In the genomic region with DNA sequence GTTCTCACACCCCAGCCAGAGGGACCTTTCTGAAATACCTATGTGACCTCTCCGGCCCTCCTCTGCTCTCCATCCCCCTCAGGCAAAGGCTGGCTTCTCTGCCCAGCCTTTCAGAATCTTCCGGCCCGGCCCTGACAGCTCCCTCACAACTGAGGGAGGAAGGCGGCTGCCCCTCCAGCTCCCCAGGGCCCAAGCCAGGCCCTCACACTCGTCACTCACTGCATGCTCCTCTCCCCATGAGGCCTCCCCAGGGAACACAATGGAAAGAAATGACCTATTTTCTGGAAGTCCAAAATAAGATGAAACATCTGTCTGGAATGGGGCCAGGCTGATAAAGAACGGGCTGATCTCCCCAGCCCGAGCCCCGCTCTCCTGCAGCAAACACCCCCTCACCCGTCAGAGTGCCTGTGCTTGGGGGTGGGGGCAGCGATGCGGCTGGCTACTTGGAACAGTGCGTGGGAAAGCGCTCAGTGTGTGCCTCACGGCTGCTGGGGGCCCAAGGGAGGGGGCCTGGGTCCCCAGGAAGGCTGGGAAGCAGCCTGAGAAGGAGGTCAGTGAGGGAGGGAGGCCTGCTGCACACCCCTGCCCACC, we compare ENCODE assay signal across 9 cellular contexts. TPM values are rescaled to one million over a fixed set of nuclear protein-coding genes. Genes with fewer than 3 reads are reported as not detected.
DNase-seq lines count a peak whose midpoint lies in the region; ATAC-seq and TF ChIP-seq lines count a peak whose summit lies in the region.
"Had no signal": no experiment of that assay in that cellular context is flagged by ENCODE, and none has a peak within 500 bp of the region (broad histone marks: within the 10 kb centered on the region; RNA-seq: fewer than 3 reads in every experiment).

No MANE protein-coding gene starts in this region.

- H3K27me3 Mint-ChIP-seq in MCF 10A (ENCODE audit: insufficient read depth, unreplicated experiment) (no peaks in the 10 kb centered on the region), neural crest cell (ENCODE audit: low read depth) (no peaks in the 10 kb centered on the region)
- no peaks in the 10 kb centered on the region for H3K27me3 Mint-ChIP-seq in naive thymus-derived CD4-positive, alpha-beta T cell

- CTCF ChIA-PET in MCF 10A (lab: Yijun Ruan, JAX) = interaction anchor here (1.1 to 4.0 kb wide), 3 partner anchors 14 to 204 kb away, joined by 4 to 26 read pairs (median 7); no protein-coding TSS in a partner anchor
- CTCF ChIA-PET in mammary epithelial cell (lab: Charles Lee; ENCODE audit: low non-redundant PET) = no interaction called here
- CTCF ChIA-PET in naive thymus-derived CD4-positive, alpha-beta T cell (lab: Charles Lee) = no interaction called here

- no peaks in the 10 kb centered on the region for H3K9me3 ChIP-seq in mammary epithelial cell (replicated peaks; ENCODE audit: insufficient read depth, low read length)
- H3K9me3 ChIP-seq in vagina = no peaks in the 10 kb centered on the region
- H3K9me3 ChIP-seq in MM.1S (replicated peaks; ENCODE audit: insufficient read depth, low read length) = no peaks in the 10 kb centered on the region
- H3K9me3 ChIP-seq in naive thymus-derived CD4-positive, alpha-beta T cell (ENCODE audit: control insufficient read depth in 2 of 3, low read length in 3 of 3) = no peaks in the 10 kb centered on the region

- no peak for TF ChIP-seq POLR2A in vagina (IDR thresholded peaks at IDR 0.05)

- 91% methylated on average over 13 of the region's 14 CpGs for WGBS in mammary epithelial cell (ENCODE audit: low coverage, missing lambda C conversion rate)

- H4K20me1 ChIP-seq in mammary epithelial cell (ENCODE audit: insufficient read depth, low read length) = no peaks in the 10 kb centered on the region
- no peaks in the 10 kb centered on the region for H4K20me1 ChIP-seq in MM.1S (ENCODE audit: insufficient read depth, low read length)

- H3K4me3 Mint-ChIP-seq in MCF 10A (ENCODE audit: unreplicated experiment) (no peak overlapping the region), neural crest cell (no peak overlapping the region)
- no peak overlapping the region for H3K4me3 Mint-ChIP-seq in naive thymus-derived CD4-positive, alpha-beta T cell

- BruUV-seq in MCF 10A (replicated peaks; lab: Mats Ljungman, UMichigan) (no TSS peak), mammary epithelial cell (replicated peaks; lab: Mats Ljungman, UMichigan) (no TSS peak)

- H3K27me3 ChIP-seq in mammary epithelial cell (ENCODE audit: insufficient read depth, low read length) (no peaks in the 10 kb centered on the region), vagina (no peaks in the 10 kb centered on the region), MM.1S (replicated peaks; ENCODE audit: insufficient read depth, low read length) (no peaks in the 10 kb centered on the region)
- no peaks in the 10 kb centered on the region for H3K27me3 ChIP-seq in naive thymus-derived CD4-positive, alpha-beta T cell (ENCODE audit: control insufficient read depth in 2 of 2, insufficient read depth in 2 of 2, low read length in 2 of 2)

- H3K4me2 ChIP-seq in mammary epithelial cell (ENCODE audit: insufficient read depth, low read depth, low read length) = no peak overlapping the region
- no peak overlapping the region for H3K4me2 ChIP-seq in MM.1S (ENCODE audit: low read depth, low read length)

- no peak for DNase-seq in MCF 10A (ENCODE audit: unreplicated experiment)
- no peak for DNase-seq in mammary epithelial cell
- DNase-seq in fibroblast of pulmonary artery (ENCODE audit: low read depth) = peak; percentile 96
- no peak for DNase-seq in neural crest cell (ENCODE audit: low read depth, low spot score)
- DNase-seq in vagina (ENCODE audit: extremely low spot score in 2 of 2) = no peak
- DNase-seq in NCI-H146 (lab: John Stamatoyannopoulos, UW) = no peak
- DNase-seq in MM.1S = no peak
- no peak for DNase-seq in naive thymus-derived CD4-positive, alpha-beta T cell
- DNase-seq: activated gamma-delta T cell had no signal

- no peak overlapping the region for H3K9ac ChIP-seq in mammary epithelial cell (ENCODE audit: insufficient read depth, low read length)
- no peak overlapping the region for H3K9ac ChIP-seq in MM.1S (ENCODE audit: low read length)

- H3K36me3 ChIP-seq in mammary epithelial cell (ENCODE audit: insufficient read depth, low read length) = no peaks in the 10 kb centered on the region
- no peaks in the 10 kb centered on the region for H3K36me3 ChIP-seq in vagina
- H3K36me3 ChIP-seq in MM.1S (replicated peaks; ENCODE audit: insufficient read depth, low read length) = no peaks in the 10 kb centered on the region
- H3K36me3 ChIP-seq in naive thymus-derived CD4-positive, alpha-beta T cell (ENCODE audit: control insufficient read depth in 2 of 3, insufficient read depth in 3 of 3, low read length in 3 of 3) = no peaks in the 10 kb centered on the region

- in situ Hi-C loops in mammary epithelial cell (cut with MboI; ENCODE audit: low sequenced_read_pairs in 2 of 2) = no loop called here

- H2AFZ ChIP-seq in mammary epithelial cell (ENCODE audit: low read depth, low read length) (no peak overlapping the region), MM.1S (ENCODE audit: low read length) (no peak overlapping the region)

- H3K27ac Mint-ChIP-seq in MCF 10A (ENCODE audit: low read depth, unreplicated experiment) (peak overlapping the region; percentile 89), neural crest cell (ENCODE audit: unreplicated experiment) (peak overlapping the region; percentile 67)
- H3K27ac Mint-ChIP-seq in naive thymus-derived CD4-positive, alpha-beta T cell = no peak overlapping the region

- intact Hi-C loops in MCF 10A (cut with micrococcal nuclease) = no loop called here
- intact Hi-C loops in mammary epithelial cell (cut with micrococcal nuclease) = no loop called here
- intact Hi-C loops in vagina (cut with DNase I) = no loop called here
- intact Hi-C loops in naive thymus-derived CD4-positive, alpha-beta T cell (cut with micrococcal nuclease) = no loop called here

- H3K79me2 ChIP-seq in mammary epithelial cell (ENCODE audit: insufficient read depth, low read length) = no peaks in the 10 kb centered on the region
- no peaks in the 10 kb centered on the region for H3K79me2 ChIP-seq in MM.1S (ENCODE audit: low read length)

- H3K36me3 Mint-ChIP-seq in MCF 10A (ENCODE audit: insufficient read depth, unreplicated experiment) = no peaks in the 10 kb centered on the region
- no peaks in the 10 kb centered on the region for H3K36me3 Mint-ChIP-seq in neural crest cell (ENCODE audit: low read depth)
- H3K36me3 Mint-ChIP-seq in naive thymus-derived CD4-positive, alpha-beta T cell = peaks cover 0 to 5% (median 0%) of the 10 kb centered on the region in 5 donors

- no peak for ATAC-seq in naive thymus-derived CD4-positive, alpha-beta T cell

- H3K4me3 ChIP-seq in mammary epithelial cell (replicated peaks in 1 of 3; ENCODE audit: insufficient read depth in 1 of 3, low read depth in 2 of 3, low read length in 3 of 3) (no peak overlapping the region), fibroblast of pulmonary artery (replicated peaks; ENCODE audit: low read depth, low read length) (peak overlapping the region; percentile 29), vagina (peak overlapping the region; percentile 18 to 38), MM.1S (ENCODE audit: low read length) (no peak overlapping the region)
- H3K4me3 ChIP-seq in naive thymus-derived CD4-positive, alpha-beta T cell (ENCODE audit: low read length) = no peak overlapping the region

- H3K9me2 ChIP-seq in MM.1S (replicated peaks; ENCODE audit: insufficient read depth, low read length) = no peaks in the 10 kb centered on the region

- H3K27ac ChIP-seq in mammary epithelial cell (ENCODE audit: insufficient read depth, low read depth, low read length) = no peak overlapping the region
- H3K27ac ChIP-seq in vagina = peak overlapping the region; percentile 83
- no peak overlapping the region for H3K27ac ChIP-seq in MM.1S (ENCODE audit: low read length)
- no peak overlapping the region for H3K27ac ChIP-seq in naive thymus-derived CD4-positive, alpha-beta T cell (ENCODE audit: low read depth, low read length)

- POLR2A ChIA-PET in MCF 10A (lab: Yijun Ruan, JAX) = interaction anchor here (0.7 kb wide), 1 partner anchor 56 kb away, joined by 5 read pairs; no protein-coding TSS in a partner anchor
- POLR2A ChIA-PET in naive thymus-derived CD4-positive, alpha-beta T cell (lab: Charles Lee) = no interaction called here

- H3F3A ChIP-seq in MM.1S (ENCODE audit: insufficient read depth, low read length) = no peaks in the 10 kb centered on the region

- H3K4me1 Mint-ChIP-seq in MCF 10A (ENCODE audit: insufficient read depth, unreplicated experiment) (peaks cover 36% of the 10 kb centered on the region), neural crest cell (peaks cover 73% of the 10 kb centered on the region)
- peaks cover 0 to 16% (median 4%) of the 10 kb centered on the region in 7 donors for H3K4me1 Mint-ChIP-seq in naive thymus-derived CD4-positive, alpha-beta T cell

- dilution Hi-C loops in mammary epithelial cell (cut with HindIII; ENCODE audit: low sequenced_read_pairs) = no loop called here

- no peak for TF ChIP-seq CTCF in MCF 10A (IDR thresholded peaks at IDR 0.05; ENCODE audit: unreplicated experiment)
- no peak for TF ChIP-seq CTCF in mammary epithelial cell (conservative IDR thresholded peaks at IDR 0.05 in 1 of 2, IDR thresholded peaks at IDR 0.05 in 1 of 2; ENCODE audit: extremely low read depth in 1 of 2, insufficient read depth in 1 of 2, low read depth in 1 of 2, low read length in 2 of 2)
- no peak for TF ChIP-seq CTCF in fibroblast of pulmonary artery (IDR thresholded peaks at IDR 0.05; ENCODE audit: low read length, missing control alignments)
- no peak for TF ChIP-seq CTCF in neural crest cell (conservative IDR thresholded peaks at IDR 0.05)
- TF ChIP-seq CTCF in vagina (IDR thresholded peaks at IDR 0.05) = no peak
- TF ChIP-seq CTCF in MM.1S (IDR thresholded peaks at IDR 0.05; ENCODE audit: low read length) = no peak

- H3K4me1 ChIP-seq in mammary epithelial cell (ENCODE audit: insufficient read depth, low read length) = peaks cover 15% of the 10 kb centered on the region
- H3K4me1 ChIP-seq in vagina = peaks cover 88% of the 10 kb centered on the region
- H3K4me1 ChIP-seq in MM.1S (ENCODE audit: low read length) = no peaks in the 10 kb centered on the region
- H3K4me1 ChIP-seq in naive thymus-derived CD4-positive, alpha-beta T cell (ENCODE audit: control insufficient read depth in 2 of 2, insufficient read depth in 2 of 2, low read length in 2 of 2) = no peaks in the 10 kb centered on the region

- H3K9me3 Mint-ChIP-seq in MCF 10A (ENCODE audit: unreplicated experiment) (no peaks in the 10 kb centered on the region), neural crest cell (no peaks in the 10 kb centered on the region)
- no peaks in the 10 kb centered on the region for H3K9me3 Mint-ChIP-seq in naive thymus-derived CD4-positive, alpha-beta T cell

RNA-seq across cellular contexts. Expression of a gene that starts 11.3 kb away (rescaled TPM):
- total RNA-seq in MCF 10A (2022) = 0.07 and 0.63 TPM in 2 replicates
- 1 to 10 TPM in 1 of 2 donors, not detected in 1; 1.5 TPM for total RNA-seq in mammary epithelial cell
- 0.25 TPM for polyA plus RNA-seq in mammary epithelial cell
- not detected for polyA minus RNA-seq in mammary epithelial cell
- total RNA-seq in neural crest cell = 10.8 and 15.3 TPM in 2 replicates
- total RNA-seq in vagina = 173 TPM
- total RNA-seq in naive thymus-derived CD4-positive, alpha-beta T cell = 1 to 10 TPM in 2 of 5 experiments, under 1 TPM in 1, not detected in 2; 0.64 to 8.5 (median 5.1) TPM
- polyA plus RNA-seq in naive thymus-derived CD4-positive, alpha-beta T cell = under 1 TPM in 1 of 2 donors, not detected in 1; 0.37 TPM

RNA-seq across cellular contexts. Expression of a gene that starts 22.3 kb away (rescaled TPM):
- total RNA-seq in MCF 10A (2022) (not detected in 2 replicates), mammary epithelial cell (not detected), neural crest cell (not detected in 2 replicates), vagina (not detected)
- polyA plus RNA-seq in mammary epithelial cell = not detected
- polyA minus RNA-seq in mammary epithelial cell = not detected
- total RNA-seq in naive thymus-derived CD4-positive, alpha-beta T cell = not detected
- polyA plus RNA-seq in naive thymus-derived CD4-positive, alpha-beta T cell = not detected

RNA-seq across cellular contexts. Expression of a gene that starts 45.6 kb away (rescaled TPM):
- total RNA-seq in MCF 10A (2022) (not detected in 2 replicates), mammary epithelial cell (not detected), neural crest cell (not detected in 2 replicates), vagina (0.25 TPM)
- not detected for polyA plus RNA-seq in mammary epithelial cell
- not detected for polyA minus RNA-seq in mammary epithelial cell
- not detected for total RNA-seq in naive thymus-derived CD4-positive, alpha-beta T cell
- polyA plus RNA-seq in naive thymus-derived CD4-positive, alpha-beta T cell = not detected

RNA-seq across cellular contexts. Expression of a gene that starts 58.0 kb away (rescaled TPM):
- total RNA-seq in MCF 10A (2022) (0.88 and 1.6 TPM in 2 replicates), mammary epithelial cell (1 to 10 TPM in 1 of 2 donors, not detected in 1; 1.3 TPM), neural crest cell (not detected in 2 replicates), vagina (21.4 TPM)
- polyA plus RNA-seq in mammary epithelial cell = 1.5 TPM
- polyA minus RNA-seq in mammary epithelial cell = 5.0 TPM
- 10 to 100 TPM in 1 of 5 experiments, 1 to 10 TPM in 3, under 1 TPM in 1; 0.36 to 92.4 (median 6.4) TPM for total RNA-seq in naive thymus-derived CD4-positive, alpha-beta T cell
- under 1 TPM; 0.09 to 0.72 TPM for polyA plus RNA-seq in naive thymus-derived CD4-positive, alpha-beta T cell

Comparison
In these comparisons a context has a peak if more than half of its experiments do, and no peak if none do; other contexts are left out.
1. H3K27ac Mint-ChIP-seq: peak in MCF 10A (single experiment) and neural crest cell (single experiment); none in naive thymus-derived CD4-positive, alpha-beta T cell (0 of 9).
2. H3K4me3 ChIP-seq: peak in fibroblast of pulmonary artery (single experiment) and vagina (2 of 2); none in mammary epithelial cell (0 of 3), MM.1S (single experiment) and naive thymus-derived CD4-positive, alpha-beta T cell (single experiment).
3. RNA of a gene that starts 11.3 kb away (total RNA-seq): 173 TPM in vagina (single experiment); 10.8 to 15.3 TPM in neural crest cell, 1.5 TPM in mammary epithelial cell, 0.64 to 8.5 TPM in naive thymus-derived CD4-positive, alpha-beta T cell and 0.07 to 0.63 TPM in MCF 10A; every median in the first group is over 10 times any median in the second.